In the genomic region with DNA sequence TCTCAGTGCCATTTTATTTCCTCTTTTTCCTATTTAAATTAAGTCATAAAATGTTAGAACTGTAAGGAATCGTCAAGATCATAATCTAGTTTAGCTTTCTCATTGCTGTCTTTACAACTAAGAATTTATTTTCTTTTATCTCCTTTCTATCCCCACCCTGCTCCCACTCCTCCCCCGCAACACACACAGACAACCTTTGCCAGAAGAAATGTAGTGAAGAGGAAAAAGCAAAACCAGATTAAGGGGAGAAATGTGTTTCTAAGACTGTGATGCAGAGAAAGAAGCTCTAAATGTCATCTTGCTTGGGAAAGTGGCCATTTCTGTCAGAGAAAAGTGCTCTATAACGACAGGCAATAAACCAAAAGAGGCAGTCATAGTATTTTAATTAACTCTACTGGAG, we compare ENCODE assay signal across 3 cellular contexts.
TF ChIP-seq lines count a peak whose summit lies in the region.

No MANE protein-coding gene starts in this region.

TF ChIP-seq in SK-N-SH treated with all-trans-retinoic acid at 6 μM for 48 hours, 23 proteins besides CTCF, POLR2A, EP300 and RAD21:
- TF ChIP-seq ARNTL (CRISPR knock-in tag; IDR thresholded peaks at IDR 0.05; ENCODE audit: borderline replicate concordance, low read depth) (no peak), GLIS3 (CRISPR knock-in tag; IDR thresholded peaks at IDR 0.05) (no peak), TCF4 (CRISPR knock-in tag; IDR thresholded peaks at IDR 0.05; ENCODE audit: borderline replicate concordance) (no peak), CSDC2 (CRISPR knock-in tag; IDR thresholded peaks at IDR 0.05) (no peak), ISL1 (CRISPR knock-in tag; IDR thresholded peaks at IDR 0.05) (peak; percentile 57)
- TF ChIP-seq, protein P1, sequence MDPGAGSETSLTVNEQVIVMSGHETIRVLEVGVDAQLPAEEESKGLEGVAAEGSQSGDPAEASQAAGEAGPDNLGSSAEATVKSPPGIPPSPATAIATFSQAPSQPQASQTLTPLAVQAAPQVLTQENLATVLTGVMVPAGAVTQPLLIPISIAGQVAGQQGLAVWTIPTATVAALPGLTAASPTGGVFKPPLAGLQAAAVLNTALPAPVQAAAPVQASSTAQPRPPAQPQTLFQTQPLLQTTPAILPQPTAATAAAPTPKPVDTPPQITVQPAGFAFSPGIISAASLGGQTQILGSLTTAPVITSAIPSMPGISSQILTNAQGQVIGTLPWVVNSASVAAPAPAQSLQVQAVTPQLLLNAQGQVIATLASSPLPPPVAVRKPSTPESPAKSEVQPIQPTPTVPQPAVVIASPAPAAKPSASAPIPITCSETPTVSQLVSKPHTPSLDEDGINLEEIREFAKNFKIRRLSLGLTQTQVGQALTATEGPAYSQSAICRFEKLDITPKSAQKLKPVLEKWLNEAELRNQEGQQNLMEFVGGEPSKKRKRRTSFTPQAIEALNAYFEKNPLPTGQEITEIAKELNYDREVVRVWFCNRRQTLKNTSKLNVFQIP (CRISPR knock-in tag; IDR thresholded peaks at IDR 0.05; ENCODE audit: borderline replicate concordance, low read depth), result no peak

TF ChIP-seq in SK-N-SH, 30 proteins besides CTCF, POLR2A, EP300 and RAD21:
- no peak for TF ChIP-seq REST (IDR thresholded peaks at IDR 0.05; ENCODE audit: low read depth, low read length)
TF ChIP-seq in SK-N-SH: peak in this region for 0.

TF ChIP-seq in K562, 482 proteins besides CTCF, POLR2A, EP300 and RAD21 (continued from another document):
- TF ChIP-seq ZBTB43 (CRISPR knock-in tag; IDR thresholded peaks at IDR 0.05) (no peak), ARID1B (IDR thresholded peaks at IDR 0.05) (peak; percentile 48), TEAD4 (IDR thresholded peaks at IDR 0.05; ENCODE audit: low read length) (peak; percentile 16; the same call in 1 of the 2 replicates), TEAD4 (CRISPR knock-in tag; IDR thresholded peaks at IDR 0.05; ENCODE audit: borderline replicate concordance) (no peak), SMARCA4 (IDR thresholded peaks at IDR 0.05) (0 out of 2 replicates have a peak, but pooled peaks have one; percentile 32), HSF4 (CRISPR knock-in tag; IDR thresholded peaks at IDR 0.05; ENCODE audit: borderline replicate concordance) (no peak)
